9 cellular contexts compared by ENCODE assay signal in genomic region chr22:20428496-20429253, GRCh38. TPM values are rescaled to one million over a fixed set of nuclear protein-coding genes. Genes with fewer than 3 reads are reported as not detected.
A peak's percentile ranks its signal among the peaks of the same experiment; 100 is the strongest.
DNase-seq lines count a peak whose midpoint lies in the region; ATAC-seq and TF ChIP-seq lines count a peak whose summit lies in the region.
"Had no signal": no experiment of that assay in that cellular context is flagged by ENCODE, and none has a peak within 500 bp of the region (broad histone marks: within the 10 kb centered on the region; RNA-seq: fewer than 3 reads in every experiment).

No MANE protein-coding gene starts in this region.

- no peaks in the 10 kb centered on the region for H3K36me3 Mint-ChIP-seq in activated naive CD8-positive, alpha-beta T cell
- H3K36me3 Mint-ChIP-seq in naive thymus-derived CD4-positive, alpha-beta T cell, result peaks cover 0 to 4% (median 0%) of the 10 kb centered on the region in 5 donors

- no peaks in the 10 kb centered on the region for H3K36me3 ChIP-seq in BLaER1
- H3K36me3 ChIP-seq in naive thymus-derived CD4-positive, alpha-beta T cell (ENCODE audit: control insufficient read depth in 2 of 3, insufficient read depth in 3 of 3, low read length in 3 of 3), result no peaks in the 10 kb centered on the region

- intact Hi-C loops in naive thymus-derived CD4-positive, alpha-beta T cell (cut with micrococcal nuclease), result loop anchor here (1.0 to 2.0 kb wide), 8 partner anchors 9 to 78 kb away; partner anchors contain the start of genes MED15 (in 1 of the 2) and SCARF2 (in 1 of the 2)

- CTCF ChIA-PET in naive thymus-derived CD4-positive, alpha-beta T cell (lab: Charles Lee), result interaction anchor here (1.2 to 2.2 kb wide), 3 partner anchors 10 to 36 kb away, joined by 3 to 6 read pairs (median 5); no protein-coding TSS in a partner anchor

- H3K27ac ChIP-seq in BLaER1 (no peak overlapping the region), foreskin keratinocyte (no peak overlapping the region)
- no peak overlapping the region for H3K27ac ChIP-seq in naive thymus-derived CD4-positive, alpha-beta T cell (ENCODE audit: low read depth, low read length)

- ATAC-seq in naive thymus-derived CD4-positive, alpha-beta T cell, result no peak
- ATAC-seq in GM21717 (IDR thresholded peaks at IDR 0.05; ENCODE audit: unreplicated experiment) (no peak), HG03159 (IDR thresholded peaks at IDR 0.05; ENCODE audit: unreplicated experiment) (no peak), foreskin keratinocyte (no peak)

- H3K4me3 ChIP-seq in BLaER1, result peak overlapping the region; percentile 70
- peak overlapping the region; percentile 59 for H3K4me3 ChIP-seq in GM12864 (ENCODE audit: low read depth, low read length)
- peak overlapping the region; percentile 79 for H3K4me3 ChIP-seq in naive thymus-derived CD4-positive, alpha-beta T cell (ENCODE audit: low read length)

- H3K27me3 ChIP-seq in BLaER1 (peaks cover 92% of the 10 kb centered on the region), foreskin keratinocyte (peaks cover 100% of the 10 kb centered on the region)
- peaks cover 0 to 12% of the 10 kb centered on the region in 2 donors for H3K27me3 ChIP-seq in naive thymus-derived CD4-positive, alpha-beta T cell (ENCODE audit: control insufficient read depth in 2 of 2, insufficient read depth in 2 of 2, low read length in 2 of 2)

- peak overlapping the region; percentile 87 for H3K4me3 Mint-ChIP-seq in activated naive CD8-positive, alpha-beta T cell
- peak overlapping the region; percentile 82 to 96 (median 86) for H3K4me3 Mint-ChIP-seq in naive thymus-derived CD4-positive, alpha-beta T cell

- H3K9ac ChIP-seq in BLaER1, result no peak overlapping the region

- peaks cover 15% of the 10 kb centered on the region for H3K4me1 Mint-ChIP-seq in activated naive CD8-positive, alpha-beta T cell (ENCODE audit: low read depth)
- peaks cover 6 to 23% (median 14%) of the 10 kb centered on the region in 7 donors for H3K4me1 Mint-ChIP-seq in naive thymus-derived CD4-positive, alpha-beta T cell

- peaks cover 24% of the 10 kb centered on the region for H4K20me1 ChIP-seq in BLaER1

- DNase-seq in GM12864 (ENCODE audit: low read depth), result no peak
- DNase-seq in naive thymus-derived CD4-positive, alpha-beta T cell, result no peak
- no peak for DNase-seq in SIG-M5 (lab: John Stamatoyannopoulos, UW)
- DNase-seq in foreskin keratinocyte, result no peak
- DNase-seq: NCI-H2029 treated with DMSO at 0.1 percent for 48 hours had no signal

- no peak overlapping the region for H3K27ac Mint-ChIP-seq in activated naive CD8-positive, alpha-beta T cell
- H3K27ac Mint-ChIP-seq in naive thymus-derived CD4-positive, alpha-beta T cell, result peak overlapping the region in 8 of 9 donors; percentile 11 to 80 (median 59)

- POLR2A ChIA-PET in naive thymus-derived CD4-positive, alpha-beta T cell (lab: Charles Lee), result interaction anchor here (0.7 to 2.2 kb wide), 7 partner anchors 28 to 274 kb away, joined by 3 to 8 read pairs (median 4); no protein-coding TSS in a partner anchor

- TF ChIP-seq CTCF in GM12864 (IDR thresholded peaks at IDR 0.05; ENCODE audit: low read depth, low read length, missing control alignments), result no peak
- no peak for TF ChIP-seq CTCF in foreskin keratinocyte (conservative IDR thresholded peaks at IDR 0.05)

- H3K27me3 Mint-ChIP-seq in activated naive CD8-positive, alpha-beta T cell, result peaks cover 11% of the 10 kb centered on the region
- H3K27me3 Mint-ChIP-seq in naive thymus-derived CD4-positive, alpha-beta T cell, result peaks cover 15 to 65% (median 19%) of the 10 kb centered on the region in 5 donors

- peak overlapping the region; percentile 91 for H3K4me2 ChIP-seq in BLaER1

- H3K9me3 Mint-ChIP-seq in activated naive CD8-positive, alpha-beta T cell (ENCODE audit: low read depth), result no peaks in the 10 kb centered on the region
- H3K9me3 Mint-ChIP-seq in naive thymus-derived CD4-positive, alpha-beta T cell, result no peaks in the 10 kb centered on the region

- peaks cover 14% of the 10 kb centered on the region; the same call in 1 of the 2 replicates for H3K9me3 ChIP-seq in BLaER1
- H3K9me3 ChIP-seq in naive thymus-derived CD4-positive, alpha-beta T cell (ENCODE audit: control insufficient read depth in 2 of 3, low read length in 3 of 3), result no peaks in the 10 kb centered on the region

- H3K4me1 ChIP-seq in BLaER1 (peaks cover 57% of the 10 kb centered on the region), foreskin keratinocyte (no peaks in the 10 kb centered on the region)
- peaks cover 17 to 26% of the 10 kb centered on the region in 2 donors for H3K4me1 ChIP-seq in naive thymus-derived CD4-positive, alpha-beta T cell (ENCODE audit: control insufficient read depth in 2 of 2, insufficient read depth in 2 of 2, low read length in 2 of 2)

RNA-seq across cellular contexts. Expression of gene SCARF2, which starts 8.9 kb away (rescaled TPM):
- 1 to 10 TPM in 4 of 5 experiments, under 1 TPM in 1; 0.70 to 2.6 (median 2.2) TPM for total RNA-seq in naive thymus-derived CD4-positive, alpha-beta T cell
- polyA plus RNA-seq in naive thymus-derived CD4-positive, alpha-beta T cell, result under 1 TPM; 0.21 to 0.35 TPM
- total RNA-seq in foreskin keratinocyte, result 0.14 and 0.24 TPM in 2 replicates
- 0.17 and 0.25 TPM in 2 replicates for polyA plus RNA-seq in foreskin keratinocyte

RNA-seq across cellular contexts. Expression of gene ZNF74, which starts 34.7 kb away (rescaled TPM):
- total RNA-seq in naive thymus-derived CD4-positive, alpha-beta T cell, result 10 to 100 TPM in 3 of 5 experiments, 1 to 10 TPM in 2; 6.1 to 18.2 (median 12.9) TPM
- polyA plus RNA-seq in naive thymus-derived CD4-positive, alpha-beta T cell, result 10 to 100 TPM in 1 of 2 donors, 1 to 10 TPM in 1; 5.3 to 14.0 TPM
- total RNA-seq in foreskin keratinocyte, result 9.2 and 10.7 TPM in 2 replicates
- 5.8 and 7.0 TPM in 2 replicates for polyA plus RNA-seq in foreskin keratinocyte
